ENCODE assay signal across 8 cellular contexts in the genomic region with DNA sequence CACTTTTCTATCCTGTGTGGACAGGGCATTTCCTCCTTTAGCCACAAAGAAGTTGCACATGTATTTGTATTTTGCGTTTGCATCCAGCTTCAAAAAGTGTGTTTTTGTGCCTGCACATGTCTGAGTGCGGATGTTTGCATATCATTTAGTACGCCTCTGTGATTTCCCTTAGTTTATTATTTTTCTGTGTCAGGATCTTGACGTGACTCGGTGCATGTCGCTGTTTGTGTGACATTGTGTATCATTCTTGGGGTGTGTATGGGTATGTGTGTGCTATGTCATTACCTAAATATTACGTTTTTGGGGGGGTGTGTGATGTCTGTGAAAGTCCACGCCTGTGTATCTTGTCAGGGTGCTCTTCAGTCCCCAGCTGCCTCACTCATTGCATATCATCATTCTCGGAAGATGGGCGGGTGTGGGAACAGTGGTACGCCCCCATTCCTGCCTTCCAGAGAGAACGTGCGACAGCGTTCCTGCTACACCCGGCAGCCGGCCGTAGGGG. TPM values are rescaled to one million over a fixed set of nuclear protein-coding genes. Genes with fewer than 3 reads are reported as not detected.
DNase-seq lines count a peak whose midpoint lies in the region; ATAC-seq and TF ChIP-seq lines count a peak whose summit lies in the region.

No MANE protein-coding gene starts in this region.

- peak; percentile 70 for TF ChIP-seq CTCF in activated CD8-positive, alpha-beta T cell treated with anti-CD3 and anti-CD28 coated beads for 36 hours (IDR thresholded peaks at IDR 0.05)

- in situ Hi-C loops in ACHN (cut with HindIII; ENCODE audit: low pct_ligation_motif_present, low pct_unique_long_range_greater_than_20kb, low sequenced_read_pairs): no loop called here

- H3K27me3 Mint-ChIP-seq in activated CD8-positive, alpha-beta T cell treated with anti-CD3 and anti-CD28 coated beads for 36 hours: no peaks in the 10 kb centered on the region

- H3K36me3 Mint-ChIP-seq in activated CD8-positive, alpha-beta T cell treated with anti-CD3 and anti-CD28 coated beads for 36 hours (ENCODE audit: low read depth): peaks cover 21% of the 10 kb centered on the region

- peak; percentile 41 to 51 for ATAC-seq in activated CD4-positive, CD25-positive, alpha-beta regulatory T cell treated with anti-CD3 and anti-CD28 coated beads, Interleukin-2, amount 50 U/mL, for 24 hours
- ATAC-seq in activated CD8-positive, alpha-beta T cell treated with anti-CD3 and anti-CD28 coated beads for 36 hours: peak; percentile 35
- no peak for ATAC-seq in HG03442 (IDR thresholded peaks at IDR 0.05; ENCODE audit: unreplicated experiment)

- CTCF ChIA-PET in activated CD8-positive, alpha-beta T cell treated with anti-CD3 and anti-CD28 coated beads for 36 hours (lab: Charles Lee): interaction anchor here (0.9 to 2.2 kb wide), 12 partner anchors 8 to 74 kb away, joined by 3 to 15 read pairs (median 6); a partner anchor contains a TSS

- intact Hi-C loops in activated CD8-positive, alpha-beta T cell treated with anti-CD3 and anti-CD28 coated beads for 36 hours (cut with micrococcal nuclease): loop anchor here (2.0 to 5.0 kb wide), 2 partner anchors 44 to 51 kb away; no protein-coding TSS in a partner anchor

- H3K9me3 Mint-ChIP-seq in activated CD8-positive, alpha-beta T cell treated with anti-CD3 and anti-CD28 coated beads for 36 hours: no peaks in the 10 kb centered on the region

- peak overlapping the region; percentile 99 for H3K27ac ChIP-seq in subcutaneous abdominal adipose tissue (ENCODE audit: low read depth, low read length)

- H3K4me3 ChIP-seq in iPS-18c (ENCODE audit: insufficient read depth, low read depth, low read length) (peak overlapping the region; percentile 100), subcutaneous abdominal adipose tissue (ENCODE audit: low read depth in 1 of 5, low read length in 5 of 5) (peak overlapping the region; percentile 87 to 99 (median 96))

- H3K4me1 Mint-ChIP-seq in activated CD8-positive, alpha-beta T cell treated with anti-CD3 and anti-CD28 coated beads for 36 hours (ENCODE audit: low read depth): peaks cover 39% of the 10 kb centered on the region

- H3K27ac Mint-ChIP-seq in activated CD8-positive, alpha-beta T cell treated with anti-CD3 and anti-CD28 coated beads for 36 hours: peak overlapping the region; percentile 95

- POLR2A ChIA-PET in activated CD8-positive, alpha-beta T cell treated with anti-CD3 and anti-CD28 coated beads for 36 hours (lab: Charles Lee): interaction anchor here (1.0 to 4.1 kb wide), 18 partner anchors 9 to 220 kb away, joined by 3 to 49 read pairs (median 6); a partner anchor contains a TSS

- peaks cover 0 to 3% (median 0%) of the 10 kb centered on the region in 5 donors for H3K36me3 ChIP-seq in subcutaneous abdominal adipose tissue (ENCODE audit: control insufficient read depth in 5 of 5, insufficient read depth in 5 of 5, low read length in 5 of 5)

- peaks cover 4 to 36% (median 29%) of the 10 kb centered on the region in 5 donors for H3K4me1 ChIP-seq in subcutaneous abdominal adipose tissue (ENCODE audit: control insufficient read depth in 5 of 5, insufficient read depth in 5 of 5, low read length in 5 of 5)

- H3K4me3 Mint-ChIP-seq in activated CD8-positive, alpha-beta T cell treated with anti-CD3 and anti-CD28 coated beads for 36 hours: peak overlapping the region; percentile 89

- DNase-seq in activated CD4-positive, CD25-positive, alpha-beta regulatory T cell treated with anti-CD3 and anti-CD28 coated beads, Interleukin-2, amount 50 U/mL, for 72 hours: no peak
- DNase-seq in activated CD8-positive, alpha-beta T cell treated with anti-CD3 and anti-CD28 coated beads for 36 hours: no peak
- DNase-seq in ACHN: no peak
- no peak for DNase-seq in stimulated activated CD4-positive, alpha-beta T cell treated with anti-CD3 and anti-CD28 coated beads, Interleukin-4, amount 100 ng/mL, for 24 hours

- peak overlapping the region in 4 of 5 donors; percentile 70 to 95 (median 74) for H3K9ac ChIP-seq in subcutaneous abdominal adipose tissue (ENCODE audit: low read length in 5 of 5)

- no peaks in the 10 kb centered on the region for H3K27me3 ChIP-seq in subcutaneous abdominal adipose tissue (ENCODE audit: control insufficient read depth in 5 of 5, insufficient read depth in 4 of 5, low read length in 5 of 5)

- H3K9me3 ChIP-seq in iPS-18c (ENCODE audit: control insufficient read depth, insufficient read depth, low read length): no peaks in the 10 kb centered on the region
- no peaks in the 10 kb centered on the region for H3K9me3 ChIP-seq in subcutaneous abdominal adipose tissue (ENCODE audit: control insufficient read depth in 5 of 5, low read length in 5 of 5)

RNA-seq across cellular contexts. Expression of a gene that starts 0.4 kb away (rescaled TPM):
- 100 to 1,000 TPM; 110 to 113 TPM for total RNA-seq in activated CD8-positive, alpha-beta T cell treated with anti-CD3 and anti-CD28 coated beads for 36 hours

RNA-seq across cellular contexts. Expression of a gene that starts 41.9 kb away (rescaled TPM):
- under 1 TPM; 0.63 to 0.89 TPM for total RNA-seq in activated CD8-positive, alpha-beta T cell treated with anti-CD3 and anti-CD28 coated beads for 36 hours

RNA-seq across cellular contexts. Expression of a gene that starts 47.7 kb away (rescaled TPM):
- 100 to 1,000 TPM; 181 to 209 TPM for total RNA-seq in activated CD8-positive, alpha-beta T cell treated with anti-CD3 and anti-CD28 coated beads for 36 hours

RNA-seq across cellular contexts. Expression of a gene that starts 48.5 kb away (rescaled TPM):
- total RNA-seq in activated CD8-positive, alpha-beta T cell treated with anti-CD3 and anti-CD28 coated beads for 36 hours: 10 to 100 TPM; 14.4 to 14.5 TPM

RNA-seq across cellular contexts. Expression of a gene that starts 53.7 kb away (rescaled TPM):
- total RNA-seq in activated CD8-positive, alpha-beta T cell treated with anti-CD3 and anti-CD28 coated beads for 36 hours: 1 to 10 TPM; 3.9 to 4.1 TPM
